In genomic region chr5:63878788-63879187, GRCh38 we compare ENCODE assay signal across 25 cellular contexts.
"Had no signal": no experiment of that assay in that cellular context is flagged by ENCODE, and none has a peak within 500 bp of the region (broad histone marks: within the 10 kb centered on the region; RNA-seq: fewer than 3 reads in every experiment).

No MANE protein-coding gene starts in this region.

- H3K4me1 Mint-ChIP-seq: activated CD4-positive, alpha-beta T cell treated with anti-CD3 and anti-CD28 coated beads, Interleukin-2, amount 10 ng/mL, durations not matched to agents 24 days and 14 days; activated CD8-positive, alpha-beta memory T cell treated with anti-CD3 and anti-CD28 coated beads, Interleukin-2, amount 10 ng/mL, durations not matched to agents 7 days and 5 days; activated naive CD8-positive, alpha-beta T cell treated with anti-CD3 and anti-CD28 coated beads, Interleukin-2, amount 50 U/mL, for 24 hours had no signal

- H3K9me3 ChIP-seq: ascending aorta, body of pancreas, MG63 had no signal

- H3K27me3 ChIP-seq: ascending aorta, body of pancreas, MG63 had no signal

- H3K36me3 Mint-ChIP-seq: activated CD8-positive, alpha-beta memory T cell treated with anti-CD3 and anti-CD28 coated beads, Interleukin-2, amount 10 ng/mL, durations not matched to agents 7 days and 5 days; activated naive CD4-positive, alpha-beta T cell treated with anti-CD3 and anti-CD28 coated beads, Interleukin-2, amount 50 U/mL, for 72 hours had no signal

- H3K27ac ChIP-seq: ascending aorta, body of pancreas had no signal

- H3K4me3 Mint-ChIP-seq: activated CD4-positive, alpha-beta T cell treated with anti-CD3 and anti-CD28 coated beads, Interleukin-2, amount 10 ng/mL, durations not matched to agents 24 days and 14 days; activated CD8-positive, alpha-beta memory T cell treated with anti-CD3 and anti-CD28 coated beads, Interleukin-2, amount 10 ng/mL, durations not matched to agents 7 days and 5 days; activated naive CD8-positive, alpha-beta T cell treated with anti-CD3 and anti-CD28 coated beads, Interleukin-2, amount 50 U/mL, for 24 hours; activated T-cell treated with anti-CD3 and anti-CD28 coated beads, Interleukin-2, amount 50 U/mL, for 4 hours; T-helper 1 cell treated with Interleukin-12 subunit alpha and Interleukin-12 subunit beta and Interleukin-4 antibody, amounts not matched to agents 30 μg/mL and 1 μg/mL, for 36 hours had no signal

- H3K36me3 ChIP-seq: ascending aorta, MG63 had no signal

- ATAC-seq: activated CD8-positive, alpha-beta memory T cell treated with anti-CD3 and anti-CD28 coated beads, Interleukin-2, amount 10 ng/mL, durations not matched to agents 7 days and 5 days; activated naive CD4-positive, alpha-beta T cell treated with anti-CD3 and anti-CD28 coated beads, Interleukin-2, amount 50 U/mL, for 72 hours; activated naive CD8-positive, alpha-beta T cell treated with anti-CD3 and anti-CD28 coated beads, Interleukin-2, amount 50 U/mL, for 24 hours; activated T-cell treated with anti-CD3 and anti-CD28 coated beads, Interleukin-2, amount 50 U/mL, for 4 hours; body of pancreas had no signal

- H3K4me3 ChIP-seq: ascending aorta, body of pancreas, MG63 had no signal

- DNase-seq: activated CD4-positive, alpha-beta T cell treated with anti-CD3 and anti-CD28 coated beads for 1 hour; activated CD4-positive, alpha-beta T cell treated with anti-CD3 and anti-CD28 coated beads, Interleukin-2, amount 10 ng/mL, durations not matched to agents 24 days and 14 days; activated CD4-positive, alpha-beta T cell treated with anti-CD3 and anti-CD28 coated beads, Interleukin-2, amount 50 U/mL, for 48 hours; activated CD8-positive, alpha-beta memory T cell treated with anti-CD3 and anti-CD28 coated beads, Interleukin-2, amount 10 ng/mL, durations not matched to agents 7 days and 5 days; activated effector memory CD4-positive, alpha-beta T cell treated with anti-CD3 and anti-CD28 coated beads, Interleukin-2, amount 50 U/mL, for 16 hours; activated naive CD4-positive, alpha-beta T cell treated with Interleukin-2 at 50 U/mL for 16 hours; activated naive CD8-positive, alpha-beta T cell treated with anti-CD3 and anti-CD28 coated beads, Interleukin-2, amount 50 U/mL, for 24 hours; activated T-cell treated with anti-CD3 and anti-CD28 coated beads, Interleukin-2, amount 50 U/mL, for 4 hours; amniotic stem cell; body of pancreas; central memory CD4-positive, alpha-beta T cell; MG63; MV-4-11; NCI-H1092 treated with DMSO at 0.1 percent for 48 hours; NCI-H1417 treated with DMSO at 0.1 percent for 48 hours; NCI-H1694; NCI-H2029; NCI-H2107; NCI-H510A treated with DMSO at 0.1 percent for 48 hours; NCI-H69; NK-92 treated with Interleukin-12 subunit alpha and Interleukin-12 subunit beta, amount 100 ng/mL, for 24 hours; SHP77 treated with DMSO at 0.1 percent for 48 hours had no signal

- H3K27me3 Mint-ChIP-seq: activated CD4-positive, alpha-beta T cell treated with anti-CD3 and anti-CD28 coated beads, Interleukin-2, amount 10 ng/mL, durations not matched to agents 24 days and 14 days; activated CD8-positive, alpha-beta memory T cell treated with anti-CD3 and anti-CD28 coated beads, Interleukin-2, amount 10 ng/mL, durations not matched to agents 7 days and 5 days; activated naive CD8-positive, alpha-beta T cell treated with anti-CD3 and anti-CD28 coated beads, Interleukin-2, amount 50 U/mL, for 24 hours had no signal

- H3K27ac Mint-ChIP-seq: activated CD4-positive, alpha-beta T cell treated with anti-CD3 and anti-CD28 coated beads, Interleukin-2, amount 10 ng/mL, durations not matched to agents 24 days and 14 days; activated CD8-positive, alpha-beta memory T cell treated with anti-CD3 and anti-CD28 coated beads, Interleukin-2, amount 10 ng/mL, durations not matched to agents 7 days and 5 days; activated naive CD4-positive, alpha-beta T cell treated with anti-CD3 and anti-CD28 coated beads, Interleukin-2, amount 50 U/mL, for 72 hours; activated naive CD8-positive, alpha-beta T cell treated with anti-CD3 and anti-CD28 coated beads, Interleukin-2, amount 50 U/mL, for 24 hours; T-helper 1 cell treated with Interleukin-12 subunit alpha and Interleukin-12 subunit beta and Interleukin-4 antibody, amounts not matched to agents 30 μg/mL and 1 μg/mL, for 36 hours had no signal

- H3K9me3 Mint-ChIP-seq: activated T-cell treated with anti-CD3 and anti-CD28 coated beads, Interleukin-2, amount 50 U/mL, for 4 hours; T-helper 1 cell treated with Interleukin-12 subunit alpha and Interleukin-12 subunit beta and Interleukin-4 antibody, amounts not matched to agents 30 μg/mL and 1 μg/mL, for 36 hours had no signal

- H3K4me1 ChIP-seq: ascending aorta, body of pancreas had no signal
